9 cellular contexts compared by ENCODE assay signal in genomic region chr1:243851765-243852164, GRCh38. TPM values are rescaled to one million over a fixed set of nuclear protein-coding genes. Genes with fewer than 3 reads are reported as not detected.
DNase-seq lines count a peak whose midpoint lies in the region; ATAC-seq and TF ChIP-seq lines count a peak whose summit lies in the region.
"Had no signal": no experiment of that assay in that cellular context is flagged by ENCODE, and none has a peak within 500 bp of the region (broad histone marks: within the 10 kb centered on the region; RNA-seq: fewer than 3 reads in every experiment).

No MANE protein-coding gene starts in this region.

- in situ Hi-C loops in HAP-1 (cut with MboI; ENCODE audit: low sequenced_read_pairs): no loop called here

- H3K27ac ChIP-seq in CD4-positive, alpha-beta memory T cell (ENCODE audit: low read depth, low read length): no peak overlapping the region
- no peak overlapping the region for H3K27ac ChIP-seq in gastroesophageal sphincter

- H3K27ac Mint-ChIP-seq in CD4-positive, alpha-beta memory T cell: peak overlapping the region; percentile 86 to 98 (median 97)
- H3K27ac Mint-ChIP-seq in activated naive CD4-positive, alpha-beta T cell treated with anti-CD3 and anti-CD28 coated beads, Interleukin-2, amount 50 U/mL, for 72 hours: peak overlapping the region; percentile 80 to 88
- peak overlapping the region; percentile 98 for H3K27ac Mint-ChIP-seq in mesothelial cell of epicardium

- peaks cover 0 to 2% of the 10 kb centered on the region in 2 donors for H3K27me3 Mint-ChIP-seq in CD4-positive, alpha-beta memory T cell
- H3K27me3 Mint-ChIP-seq in mesothelial cell of epicardium (ENCODE audit: low read depth): no peaks in the 10 kb centered on the region

- H3K9me3 Mint-ChIP-seq in CD4-positive, alpha-beta memory T cell: no peaks in the 10 kb centered on the region
- H3K9me3 Mint-ChIP-seq in activated naive CD4-positive, alpha-beta T cell treated with anti-CD3 and anti-CD28 coated beads, Interleukin-2, amount 50 U/mL, for 72 hours: no peaks in the 10 kb centered on the region
- no peaks in the 10 kb centered on the region for H3K9me3 Mint-ChIP-seq in mesothelial cell of epicardium

- CTCF ChIA-PET in CD4-positive, alpha-beta memory T cell (lab: Charles Lee; ENCODE audit: partially characterized antibody): no interaction called here

- TF ChIP-seq CTCF in mesothelial cell of epicardium (IDR thresholded peaks at IDR 0.05; ENCODE audit: unreplicated experiment) (no peak), gastroesophageal sphincter (IDR thresholded peaks at IDR 0.05) (no peak)

- peaks cover 0 to 11% of the 10 kb centered on the region in 2 donors for H3K36me3 Mint-ChIP-seq in CD4-positive, alpha-beta memory T cell
- H3K36me3 Mint-ChIP-seq in activated naive CD4-positive, alpha-beta T cell treated with anti-CD3 and anti-CD28 coated beads, Interleukin-2, amount 50 U/mL, for 72 hours: peaks cover 4 to 11% of the 10 kb centered on the region in 2 donors
- H3K36me3 Mint-ChIP-seq in mesothelial cell of epicardium: no peaks in the 10 kb centered on the region

- H3K27me3 ChIP-seq in CD4-positive, alpha-beta memory T cell (ENCODE audit: insufficient read depth, low read length): no peaks in the 10 kb centered on the region
- H3K27me3 ChIP-seq in HAP-1 (ENCODE audit: low read depth) (no peaks in the 10 kb centered on the region), gastroesophageal sphincter (no peaks in the 10 kb centered on the region)

- no peak for DNase-seq in CD4-positive, alpha-beta memory T cell
- no peak for DNase-seq in HAP-1 (ENCODE audit: low spot score in 2 of 2)
- DNase-seq in activated naive CD4-positive, alpha-beta T cell treated with anti-CD3 and anti-CD28 coated beads, Interleukin-2, amount 50 U/mL, for 72 hours (ENCODE audit: low spot score in 2 of 2): no peak
- no peak for DNase-seq in mesothelial cell of epicardium (ENCODE audit: low spot score in 2 of 2, unreplicated experiment in 2 of 2)
- no peak for DNase-seq in SIG-M5 (lab: John Stamatoyannopoulos, UW)
- no peak for DNase-seq in erythroblast (lab: John Stamatoyannopoulos, UW)
- DNase-seq: EL had no signal

- peaks cover 30% of the 10 kb centered on the region for H3K4me1 ChIP-seq in CD4-positive, alpha-beta memory T cell (ENCODE audit: insufficient read depth, low read length)
- peaks cover 14% of the 10 kb centered on the region for H3K4me1 ChIP-seq in HAP-1
- H3K4me1 ChIP-seq in gastroesophageal sphincter: peaks cover 0 to 35% (median 0%) of the 10 kb centered on the region in 3 donors

- no peak for ATAC-seq in activated naive CD4-positive, alpha-beta T cell treated with anti-CD3 and anti-CD28 coated beads, Interleukin-2, amount 50 U/mL, for 72 hours
- ATAC-seq in HG03565 (IDR thresholded peaks at IDR 0.05; ENCODE audit: unreplicated experiment): no peak
- no peak for ATAC-seq in gastroesophageal sphincter

- POLR2A ChIA-PET in CD4-positive, alpha-beta memory T cell (lab: Charles Lee; ENCODE audit: partially characterized antibody): no interaction called here

- intact Hi-C loops in CD4-positive, alpha-beta memory T cell (cut with micrococcal nuclease): loop anchor here (2.0 to 10.0 kb wide), 5 partner anchors 63 to 801 kb away; partner anchors contain the start of genes ADSS2, CEP170 and DESI2

- no peaks in the 10 kb centered on the region for H3K36me3 ChIP-seq in CD4-positive, alpha-beta memory T cell (ENCODE audit: insufficient read depth, low read length)
- H3K36me3 ChIP-seq in HAP-1 (replicated peaks) (no peaks in the 10 kb centered on the region), gastroesophageal sphincter (no peaks in the 10 kb centered on the region)

- peaks cover 13 to 28% (median 21%) of the 10 kb centered on the region in 4 donors for H3K4me1 Mint-ChIP-seq in CD4-positive, alpha-beta memory T cell
- peaks cover 22% of the 10 kb centered on the region for H3K4me1 Mint-ChIP-seq in mesothelial cell of epicardium

- 19 to 27% methylated on average over 3 of the region's 3 CpGs for WGBS in gastroesophageal sphincter (ENCODE audit: low coverage in 1 of 2), 2 donors

- no peak for TF ChIP-seq POLR2A in gastroesophageal sphincter (IDR thresholded peaks at IDR 0.05)
- TF ChIP-seq POLR2A in erythroblast (IDR thresholded peaks at IDR 0.05; ENCODE audit: low read length): no peak

- no peaks in the 10 kb centered on the region for H3K9me3 ChIP-seq in CD4-positive, alpha-beta memory T cell (ENCODE audit: control insufficient read depth in 1 of 2, low read length in 2 of 2)
- H3K9me3 ChIP-seq in HAP-1: no peaks in the 10 kb centered on the region
- no peaks in the 10 kb centered on the region for H3K9me3 ChIP-seq in gastroesophageal sphincter

- no peak for TF ChIP-seq EP300 in gastroesophageal sphincter (IDR thresholded peaks at IDR 0.05)

- H3K4me3 Mint-ChIP-seq in CD4-positive, alpha-beta memory T cell: peak overlapping the region; percentile 90 to 95 (median 94)
- H3K4me3 Mint-ChIP-seq in mesothelial cell of epicardium: peak overlapping the region; percentile 89

- peak overlapping the region in 1 of 2 donors; percentile 63 for H3K4me3 ChIP-seq in CD4-positive, alpha-beta memory T cell (ENCODE audit: low read length in 2 of 2)
- peak overlapping the region; percentile 47; the same call in 1 of the 2 replicates for H3K4me3 ChIP-seq in HAP-1
- no peak overlapping the region for H3K4me3 ChIP-seq in gastroesophageal sphincter

RNA-seq across cellular contexts. Expression of gene AKT3, which starts 1.7 kb away (rescaled TPM):
- total RNA-seq in CD4-positive, alpha-beta memory T cell: 100 to 1,000 TPM; 149 to 152 TPM
- polyA plus RNA-seq in CD4-positive, alpha-beta memory T cell: 1 to 10 TPM in 1 of 2 donors, under 1 TPM in 1; 0.56 to 5.1 TPM
- total RNA-seq in activated naive CD4-positive, alpha-beta T cell treated with anti-CD3 and anti-CD28 coated beads, Interleukin-2, amount 50 U/mL, for 72 hours: 10 to 100 TPM; 24.9 to 37.3 TPM
- total RNA-seq in mesothelial cell of epicardium (107 to 113 TPM (median 110 TPM) in 3 replicates), gastroesophageal sphincter (100 to 1,000 TPM in 1 of 4 donors, 10 to 100 TPM in 3; 72.8 to 102 (median 89.3) TPM)
